In the genomic region with DNA sequence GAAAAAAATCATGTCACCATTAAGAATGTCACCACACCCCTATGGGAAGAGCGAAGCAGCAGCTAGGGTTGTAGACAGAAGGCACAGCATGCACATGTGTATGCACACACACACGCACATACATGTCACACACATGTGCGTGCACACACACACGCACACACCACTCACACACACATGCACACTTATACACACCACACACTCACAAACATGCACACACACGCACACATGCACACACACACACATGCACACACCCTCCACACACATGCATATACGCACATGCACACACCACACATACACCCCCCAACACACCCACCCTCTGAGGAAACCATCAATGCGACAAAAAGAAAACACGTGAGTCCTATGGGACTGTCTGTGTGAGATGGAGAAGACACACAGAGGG, we compare ENCODE assay signal across 2 cellular contexts.
TF ChIP-seq lines count a peak whose summit lies in the region.

No MANE protein-coding gene starts in this region.

TF ChIP-seq in HepG2, 621 proteins besides CTCF, POLR2A, EP300 and RAD21 (continued from another document):
- TF ChIP-seq, protein P1, sequence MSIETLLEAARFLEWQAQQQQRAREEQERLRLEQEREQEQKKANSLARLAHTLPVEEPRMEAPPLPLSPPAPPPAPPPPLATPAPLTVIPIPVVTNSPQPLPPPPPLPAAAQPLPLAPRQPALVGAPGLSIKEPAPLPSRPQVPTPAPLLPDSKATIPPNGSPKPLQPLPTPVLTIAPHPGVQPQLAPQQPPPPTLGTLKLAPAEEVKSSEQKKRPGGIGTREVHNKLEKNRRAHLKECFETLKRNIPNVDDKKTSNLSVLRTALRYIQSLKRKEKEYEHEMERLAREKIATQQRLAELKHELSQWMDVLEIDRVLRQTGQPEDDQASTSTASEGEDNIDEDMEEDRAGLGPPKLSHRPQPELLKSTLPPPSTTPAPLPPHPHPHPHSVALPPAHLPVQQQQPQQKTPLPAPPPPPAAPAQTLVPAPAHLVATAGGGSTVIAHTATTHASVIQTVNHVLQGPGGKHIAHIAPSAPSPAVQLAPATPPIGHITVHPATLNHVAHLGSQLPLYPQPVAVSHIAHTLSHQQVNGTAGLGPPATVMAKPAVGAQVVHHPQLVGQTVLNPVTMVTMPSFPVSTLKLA (IDR thresholded peaks at IDR 0.05), result peak; percentile 95

TF ChIP-seq in GM12878, 131 proteins besides CTCF, POLR2A, EP300 and RAD21 (continued from another document):
- TF ChIP-seq, protein P2, sequence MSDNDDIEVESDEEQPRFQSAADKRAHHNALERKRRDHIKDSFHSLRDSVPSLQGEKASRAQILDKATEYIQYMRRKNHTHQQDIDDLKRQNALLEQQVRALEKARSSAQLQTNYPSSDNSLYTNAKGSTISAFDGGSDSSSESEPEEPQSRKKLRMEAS (IDR thresholded peaks at IDR 0.05; ENCODE audit: low read depth, low read length), result no peak
- TF ChIP-seq RFX5 (IDR thresholded peaks at IDR 0.05; ENCODE audit: low read depth, low read length), result no peak
- TF ChIP-seq, protein P3, sequence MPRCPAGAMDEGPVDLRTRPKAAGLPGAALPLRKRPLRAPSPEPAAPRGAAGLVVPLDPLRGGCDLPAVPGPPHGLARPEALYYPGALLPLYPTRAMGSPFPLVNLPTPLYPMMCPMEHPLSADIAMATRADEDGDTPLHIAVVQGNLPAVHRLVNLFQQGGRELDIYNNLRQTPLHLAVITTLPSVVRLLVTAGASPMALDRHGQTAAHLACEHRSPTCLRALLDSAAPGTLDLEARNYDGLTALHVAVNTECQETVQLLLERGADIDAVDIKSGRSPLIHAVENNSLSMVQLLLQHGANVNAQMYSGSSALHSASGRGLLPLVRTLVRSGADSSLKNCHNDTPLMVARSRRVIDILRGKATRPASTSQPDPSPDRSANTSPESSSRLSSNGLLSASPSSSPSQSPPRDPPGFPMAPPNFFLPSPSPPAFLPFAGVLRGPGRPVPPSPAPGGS (IDR thresholded peaks at IDR 0.05; ENCODE audit: borderline replicate concordance, insufficient read depth, low read depth, low read length, poor library complexity, severe bottlenecking), result peak; percentile 68
TF ChIP-seq in GM12878: peak in this region for 1.
